Comparison of ENCODE assay signal across 20 cellular contexts in the genomic region with DNA sequence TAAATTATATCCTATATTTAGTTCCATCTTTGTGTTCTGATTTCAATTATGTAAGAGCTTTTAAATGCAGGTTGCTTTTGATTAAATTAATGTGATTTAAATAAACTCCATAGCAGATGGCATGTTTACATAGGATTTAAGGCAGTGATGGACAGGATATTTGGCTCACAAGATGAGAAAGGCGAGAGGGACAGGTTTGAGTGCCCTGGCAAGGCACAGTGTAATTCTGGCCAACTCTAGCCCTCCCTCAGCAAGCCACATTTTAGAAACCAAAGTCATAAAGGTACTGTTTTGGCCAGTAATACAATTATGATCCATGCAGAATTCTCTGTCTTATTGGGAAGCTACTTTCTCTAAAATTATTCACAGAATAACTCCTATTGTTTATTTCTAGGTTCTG. TPM values are rescaled to one million over a fixed set of nuclear protein-coding genes. Genes with fewer than 3 reads are reported as not detected.
A peak's percentile ranks its signal among the peaks of the same experiment; 100 is the strongest.
DNase-seq lines count a peak whose midpoint lies in the region; ATAC-seq and TF ChIP-seq lines count a peak whose summit lies in the region.
"Had no signal": no experiment of that assay in that cellular context is flagged by ENCODE, and none has a peak within 500 bp of the region (broad histone marks: within the 10 kb centered on the region; RNA-seq: fewer than 3 reads in every experiment).

No MANE protein-coding gene starts in this region.

- in situ Hi-C loops in G401 (cut with HindIII; ENCODE audit: low sequenced_read_pairs) = no loop called here

- intact Hi-C loops in lower leg skin (cut with DNase I; ENCODE audit: low total_unique reads) = no loop called here

- DNase-seq in G401 (ENCODE audit: low spot score) = peak; percentile 79
- DNase-seq in NCI-H446 (lab: John Stamatoyannopoulos, UW) = peak; percentile 13 to 18
- DNase-seq in NCI-H82 treated with DMSO at 0.1 percent for 48 hours (lab: John Stamatoyannopoulos, UW; ENCODE audit: unreplicated experiment) = peak; percentile 75
- peak; percentile 71 for DNase-seq in cerebellar cortex (ENCODE audit: low spot score)
- DNase-seq in SK-N-DZ (ENCODE audit: low spot score) = no peak
- no peak for DNase-seq in lower leg skin (ENCODE audit: low spot score in 2 of 2)
- DNase-seq: ACHN; BE2C; CD4-positive, CD25-positive, alpha-beta regulatory T cell; CD8-positive, alpha-beta memory T cell; COR-L47; DMS79 treated with DMSO at 0.1 percent for 48 hours; GM23248; KG1 had no signal

- TF ChIP-seq POLR2A in lower leg skin (IDR thresholded peaks at IDR 0.05) (no peak), GM18505 (IDR thresholded peaks at IDR 0.05; ENCODE audit: borderline replicate concordance, extremely low read depth, insufficient read depth, insufficient read length) (no peak)

- H3K4me3 ChIP-seq in lower leg skin (ENCODE audit: low read depth, poor library complexity, severe bottlenecking) = no peak overlapping the region
- H3K4me3 ChIP-seq: GM12878, GM23248, HAP-1 had no signal

- ATAC-seq in GM18909 (IDR thresholded peaks at IDR 0.05; ENCODE audit: poor library complexity, unreplicated experiment) = no peak
- no peak for ATAC-seq in GM18505 (IDR thresholded peaks at IDR 0.05; ENCODE audit: unreplicated experiment)
- ATAC-seq: GM12878, HepG2 had no signal

- no peak for TF ChIP-seq CTCF in lower leg skin (IDR thresholded peaks at IDR 0.05)

- WGBS in lower leg skin, 2 donors = 72 to 77% methylated on average over 1 of the region's 1 CpG

RNA-seq across cellular contexts. Expression of a gene that starts 50.6 kb away (rescaled TPM):
- not detected in 2 replicates for total RNA-seq in G401 (2014; rRNA removed; shearing (Covaris generic))
- polyA plus RNA-seq in SK-N-DZ (2014; cell fraction: cytosol; rRNA removed) = not detected in 2 replicates
- polyA plus RNA-seq in SK-N-DZ (2014; cell fraction: nucleus; rRNA removed) = not detected in 2 replicates
- total RNA-seq in lower leg skin = not detected
- total RNA-seq: CD4-positive, CD25-positive, alpha-beta regulatory T cell; CD8-positive, alpha-beta memory T cell; GM12878; GM23248; H4; HepG2 had no signal
- polyA plus RNA-seq: CD4-positive, CD25-positive, alpha-beta regulatory T cell; CD8-positive, alpha-beta memory T cell; GM12878; GM23248; HepG2 had no signal

Comparison
In these comparisons a context has a peak if more than half of its experiments do, and no peak if none do; other contexts are left out.
1. DNase-seq: peak in G401 (single experiment), NCI-H446 (2 of 2), NCI-H82 treated with DMSO at 0.1 percent for 48 hours (single experiment) and cerebellar cortex (single experiment); none in SK-N-DZ (single experiment) and lower leg skin (0 of 2).